9 cellular contexts compared by ENCODE assay signal in the genomic region with DNA sequence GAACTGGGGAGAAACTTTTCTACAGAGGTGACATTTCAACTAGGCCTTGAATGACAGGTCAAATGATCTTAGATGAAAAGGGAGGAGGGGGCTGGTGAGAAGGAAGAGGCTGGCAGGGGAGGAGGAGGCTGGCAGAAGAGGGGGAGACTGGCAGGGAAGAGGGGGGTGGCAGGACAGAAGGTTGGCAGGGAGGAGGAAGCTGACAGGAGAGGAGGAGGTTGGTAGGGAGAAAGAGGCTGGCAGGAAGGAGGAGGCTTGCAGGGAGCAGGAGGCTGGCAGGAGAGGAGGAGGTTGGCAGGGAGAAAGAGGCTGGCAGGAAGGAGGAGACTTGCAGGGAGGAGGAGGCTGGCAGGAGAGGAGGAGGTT.
DNase-seq lines count a peak whose midpoint lies in the region; ATAC-seq and TF ChIP-seq lines count a peak whose summit lies in the region.
"Had no signal": no experiment of that assay in that cellular context is flagged by ENCODE, and none has a peak within 500 bp of the region (broad histone marks: within the 10 kb centered on the region; RNA-seq: fewer than 3 reads in every experiment).

No MANE protein-coding gene starts in this region.

- no peaks in the 10 kb centered on the region for H3K9me2 ChIP-seq in Loucy (replicated peaks; ENCODE audit: low read depth, low read length)

- no peaks in the 10 kb centered on the region for H3K36me3 ChIP-seq in Loucy (ENCODE audit: insufficient read depth, low read length)
- H3K36me3 ChIP-seq: ovary had no signal

- H3K4me1 Mint-ChIP-seq in CD4-positive, alpha-beta T cell (ENCODE audit: low read depth): peaks cover 13% of the 10 kb centered on the region
- peaks cover 11% of the 10 kb centered on the region for H3K4me1 Mint-ChIP-seq in neural crest cell

- intact Hi-C loops in CD4-positive, alpha-beta T cell (cut with DNase I, micrococcal nuclease): no loop called here

- H3K9ac ChIP-seq in Loucy (ENCODE audit: low read depth, low read length, poor library complexity, severe bottlenecking): no peak overlapping the region

- H3K4me2 ChIP-seq in Loucy (ENCODE audit: low read depth, low read length, poor library complexity, severe bottlenecking): peak overlapping the region; percentile 74

- DNase-seq in CD4-positive, alpha-beta T cell: no peak
- DNase-seq in coronary artery (ENCODE audit: low spot score) (no peak), neural crest cell (ENCODE audit: low read depth, low spot score) (no peak), NCI-H526 (lab: John Stamatoyannopoulos, UW) (no peak)
- DNase-seq in stimulated activated CD4-positive, alpha-beta T cell treated with anti-CD3 and anti-CD28 coated beads, Interleukin-4, amount 100 ng/mL, for 24 hours: no peak

- H3K4me3 Mint-ChIP-seq in CD4-positive, alpha-beta T cell: peak overlapping the region; percentile 40
- H3K4me3 Mint-ChIP-seq in neural crest cell: peak overlapping the region; percentile 22

- H3K9me3 Mint-ChIP-seq in CD4-positive, alpha-beta T cell: no peaks in the 10 kb centered on the region
- peaks cover 5% of the 10 kb centered on the region for H3K9me3 Mint-ChIP-seq in neural crest cell

- no peak overlapping the region for H3K27ac Mint-ChIP-seq in CD4-positive, alpha-beta T cell
- no peak overlapping the region for H3K27ac Mint-ChIP-seq in neural crest cell (ENCODE audit: unreplicated experiment)

- no peaks in the 10 kb centered on the region for H4K20me1 ChIP-seq in Loucy (ENCODE audit: insufficient read depth, low read length, poor library complexity, severe bottlenecking)

- H3K27me3 Mint-ChIP-seq in CD4-positive, alpha-beta T cell: peaks cover 6% of the 10 kb centered on the region
- H3K27me3 Mint-ChIP-seq in neural crest cell (ENCODE audit: low read depth): peaks cover 54% of the 10 kb centered on the region

- no peak overlapping the region for H3K27ac ChIP-seq in CD4-positive, alpha-beta T cell (ENCODE audit: low read depth, low read length)
- no peak overlapping the region for H3K27ac ChIP-seq in coronary artery
- H3K27ac ChIP-seq: ovary had no signal

- no peaks in the 10 kb centered on the region for H3K79me2 ChIP-seq in Loucy (ENCODE audit: insufficient read depth, low read length)

- H3K9me3 ChIP-seq in CD4-positive, alpha-beta T cell (ENCODE audit: control insufficient read depth, low read length): no peaks in the 10 kb centered on the region
- H3K9me3 ChIP-seq in Loucy (ENCODE audit: insufficient read depth, low read depth, low read length): no peaks in the 10 kb centered on the region

- peaks cover 1% of the 10 kb centered on the region for H3K36me3 Mint-ChIP-seq in CD4-positive, alpha-beta T cell (ENCODE audit: low read depth)
- H3K36me3 Mint-ChIP-seq in neural crest cell (ENCODE audit: low read depth): no peaks in the 10 kb centered on the region

- H3K4me1 ChIP-seq in Loucy (ENCODE audit: insufficient read depth, low read length, poor library complexity, severe bottlenecking): peaks cover 16% of the 10 kb centered on the region

- H2AFZ ChIP-seq in Loucy (ENCODE audit: low read length): peak overlapping the region; percentile 84

- CTCF ChIA-PET in CD4-positive, alpha-beta T cell (lab: Charles Lee): no interaction called here

- no peaks in the 10 kb centered on the region for H3F3A ChIP-seq in Loucy (ENCODE audit: low read depth)

- peak overlapping the region; percentile 70 for H3K4me3 ChIP-seq in Loucy (ENCODE audit: low read length, poor library complexity, severe bottlenecking)
- peak overlapping the region; percentile 75 for H3K4me3 ChIP-seq in coronary artery

- POLR2A ChIA-PET in CD4-positive, alpha-beta T cell (lab: Charles Lee): no interaction called here

- no peaks in the 10 kb centered on the region for H3K27me3 ChIP-seq in CD4-positive, alpha-beta T cell (ENCODE audit: control insufficient read depth, insufficient read depth, low read length)
- peaks cover 7% of the 10 kb centered on the region for H3K27me3 ChIP-seq in Loucy (ENCODE audit: insufficient read depth, low read length, poor library complexity, severe bottlenecking)
- H3K27me3 ChIP-seq: ovary had no signal

- no peak for TF ChIP-seq CTCF in CD4-positive, alpha-beta T cell (IDR thresholded peaks at IDR 0.05)
- TF ChIP-seq CTCF in Loucy (conservative IDR thresholded peaks at IDR 0.05; ENCODE audit: low read length) (no peak), coronary artery (IDR thresholded peaks at IDR 0.05) (no peak), neural crest cell (conservative IDR thresholded peaks at IDR 0.05) (no peak)

- ATAC-seq in CD4-positive, alpha-beta T cell (ENCODE audit: poor library complexity): no peak
- ATAC-seq in HG02798 (IDR thresholded peaks at IDR 0.05; ENCODE audit: poor library complexity, unreplicated experiment) (no peak), HG03469 (IDR thresholded peaks at IDR 0.05; ENCODE audit: unreplicated experiment) (no peak)
